In the genomic region with DNA sequence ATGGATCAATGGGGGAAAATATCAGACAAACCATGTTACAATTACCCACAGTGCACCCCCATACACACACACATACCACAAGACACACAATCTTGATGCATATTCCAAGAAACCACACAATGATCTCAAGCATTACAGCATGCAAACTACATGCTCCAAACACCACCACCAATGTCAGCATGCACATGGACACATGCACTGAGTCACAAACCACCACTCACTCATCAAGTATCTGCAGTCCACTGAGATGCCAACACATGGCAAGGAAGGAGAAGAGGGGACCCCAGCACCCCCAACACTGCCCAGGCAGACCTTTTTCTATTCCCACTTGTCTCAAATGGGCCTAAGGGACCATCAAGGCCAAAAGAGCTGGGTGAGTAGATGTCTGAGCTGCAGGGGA, we compare ENCODE assay signal across 19 cellular contexts.
DNase-seq lines count a peak whose midpoint lies in the region; ATAC-seq, FAIRE-seq and TF ChIP-seq lines count a peak whose summit lies in the region.
"Had no signal": no experiment of that assay in that cellular context is flagged by ENCODE, and none has a peak within 500 bp of the region (broad histone marks: within the 10 kb centered on the region; RNA-seq: fewer than 3 reads in every experiment).

No MANE protein-coding gene starts in this region.

- H3K36me3 ChIP-seq in BLaER1 treated with 17β-estradiol and CSF1 and Interleukin-3, amounts not matched to agents 10 nM and 100 nM, result peaks cover 0 to 86% (median 0%) of the 10 kb centered on the region in 11 experiments; a peak in 11 of 22 replicates
- no peaks in the 10 kb centered on the region for H3K36me3 ChIP-seq in kidney (ENCODE audit: control insufficient read depth in 1 of 2, insufficient read depth in 2 of 2, low read length in 2 of 2)
- H3K36me3 ChIP-seq: adrenal gland had no signal

- FAIRE-seq in kidney (lab: Jason Lieb, UNC), result no peak

- peaks cover 36% of the 10 kb centered on the region for H3K36me3 Mint-ChIP-seq in activated T-helper 1 cell treated with anti-CD3 and anti-CD28 coated beads, Interleukin-12 subunit alpha, Interleukin-12 subunit beta, Interleukin-2, Interleukin-4 antibody, amounts not matched to agents 30 ng/mL and 10 ng/mL and 1 ng/mL, durations not matched to agents 14 hours and 24 hours and 36 hours (ENCODE audit: low read depth)

- H3K4me1 ChIP-seq in BLaER1 treated with 17β-estradiol and CSF1 and Interleukin-3, amounts not matched to agents 10 nM and 100 nM, result peaks cover 65 to 100% (median 100%) of the 10 kb centered on the region in 10 experiments
- H3K4me1 ChIP-seq in kidney (ENCODE audit: control insufficient read depth in 1 of 2, insufficient read depth in 1 of 2, low read depth in 1 of 2, low read length in 2 of 2), result peaks cover 4 to 5% of the 10 kb centered on the region in 2 donors

- H3K4me1 Mint-ChIP-seq in activated T-helper 1 cell treated with anti-CD3 and anti-CD28 coated beads, Interleukin-12 subunit alpha, Interleukin-12 subunit beta, Interleukin-2, Interleukin-4 antibody, amounts not matched to agents 30 ng/mL and 10 ng/mL and 1 ng/mL, durations not matched to agents 14 hours and 24 hours and 36 hours (ENCODE audit: low read depth), result peaks cover 68% of the 10 kb centered on the region

- H3K27ac Mint-ChIP-seq in activated T-helper 1 cell treated with anti-CD3 and anti-CD28 coated beads, Interleukin-12 subunit alpha, Interleukin-12 subunit beta, Interleukin-2, Interleukin-4 antibody, amounts not matched to agents 30 ng/mL and 10 ng/mL and 1 ng/mL, durations not matched to agents 14 hours and 24 hours and 36 hours, result peak overlapping the region; percentile 69

- peak overlapping the region in 9 of 11 experiments; percentile 49 to 94 (median 87); a peak in 16 of 22 replicates for H3K27ac ChIP-seq in BLaER1 treated with 17β-estradiol and CSF1 and Interleukin-3, amounts not matched to agents 10 nM and 100 nM
- H3K27ac ChIP-seq in kidney (ENCODE audit: low read depth in 2 of 2, low read length in 2 of 2), result no peak overlapping the region

- H4K20me1 ChIP-seq in BLaER1 treated with 17β-estradiol and CSF1 and Interleukin-3, amounts not matched to agents 10 nM and 100 nM, result peaks cover 0 to 100% (median 0%) of the 10 kb centered on the region in 11 experiments; a peak in 6 of 22 replicates

- DNase-seq in ELR (ENCODE audit: low read depth) (peak; percentile 41), kidney (peak; percentile 14), hippocampal formation (lab: John Stamatoyannopoulos, UW) (no peak)
- DNase-seq in activated T-helper 1 cell treated with anti-CD3 and anti-CD28 coated beads, Interleukin-12 subunit alpha, Interleukin-12 subunit beta, Interleukin-2, Interleukin-4 antibody, amounts not matched to agents 30 ng/mL and 10 ng/mL and 1 ng/mL, durations not matched to agents 14 hours and 24 hours and 36 hours (ENCODE audit: low spot score), result no peak
- DNase-seq: activated T-cell treated with anti-CD3 and anti-CD28 coated beads for 4 hours; adrenal gland; effector CD8-positive, alpha-beta T cell; head of caudate nucleus; naive B cell; NCI-H1105; NCI-H524 treated with DMSO at 0.1 percent for 48 hours; stimulated activated CD4-positive, alpha-beta T cell treated with anti-CD3 and anti-CD28 coated beads, Interleukin-2, amount 100 ng/mL, for 48 hours had no signal

- H3K27me3 Mint-ChIP-seq in activated T-helper 1 cell treated with anti-CD3 and anti-CD28 coated beads, Interleukin-12 subunit alpha, Interleukin-12 subunit beta, Interleukin-2, Interleukin-4 antibody, amounts not matched to agents 30 ng/mL and 10 ng/mL and 1 ng/mL, durations not matched to agents 14 hours and 24 hours and 36 hours (ENCODE audit: insufficient read depth), result no peaks in the 10 kb centered on the region
- H3K27me3 Mint-ChIP-seq: naive B cell had no signal

- H3K9me3 Mint-ChIP-seq in activated T-helper 1 cell treated with anti-CD3 and anti-CD28 coated beads, Interleukin-12 subunit alpha, Interleukin-12 subunit beta, Interleukin-2, Interleukin-4 antibody, amounts not matched to agents 30 ng/mL and 10 ng/mL and 1 ng/mL, durations not matched to agents 14 hours and 24 hours and 36 hours, result no peaks in the 10 kb centered on the region
- H3K9me3 Mint-ChIP-seq: naive B cell had no signal

- H3K4me2 ChIP-seq in BLaER1 treated with 17β-estradiol and CSF1 and Interleukin-3, amounts not matched to agents 10 nM and 100 nM, result peak overlapping the region; percentile 52 to 94 (median 90)

- ATAC-seq in HG02885 (IDR thresholded peaks at IDR 0.05; ENCODE audit: poor library complexity, unreplicated experiment), result no peak
- ATAC-seq in HG03378 (IDR thresholded peaks at IDR 0.05; ENCODE audit: unreplicated experiment), result no peak
- no peak for ATAC-seq in HG02623 (IDR thresholded peaks at IDR 0.05; ENCODE audit: unreplicated experiment)
- ATAC-seq: activated CD4-positive, CD25-positive, alpha-beta regulatory T cell treated with anti-CD3 and anti-CD28 coated beads, Interleukin-2, amount 50 U/mL, for 24 hours had no signal

- no peak overlapping the region for H3K4me3 Mint-ChIP-seq in activated T-helper 1 cell treated with anti-CD3 and anti-CD28 coated beads, Interleukin-12 subunit alpha, Interleukin-12 subunit beta, Interleukin-2, Interleukin-4 antibody, amounts not matched to agents 30 ng/mL and 10 ng/mL and 1 ng/mL, durations not matched to agents 14 hours and 24 hours and 36 hours

- intact Hi-C loops in activated T-helper 1 cell treated with anti-CD3 and anti-CD28 coated beads, Interleukin-12 subunit alpha, Interleukin-12 subunit beta, Interleukin-2, Interleukin-4 antibody, amounts not matched to agents 30 ng/mL and 10 ng/mL and 1 ng/mL, durations not matched to agents 14 hours and 24 hours and 36 hours (cut with micrococcal nuclease), result loop anchor here (10.0 kb wide), 1 partner anchor 1281 kb away; no protein-coding TSS in a partner anchor
- intact Hi-C loops in kidney (cut with DNase I), result no loop called here

- no peak for TF ChIP-seq CTCF in kidney (IDR thresholded peaks at IDR 0.05; ENCODE audit: borderline replicate concordance, extremely low read depth, insufficient read depth)

- peak overlapping the region in 5 of 11 experiments; percentile 72 to 81 (median 80); a peak in 6 of 22 replicates for H3K9ac ChIP-seq in BLaER1 treated with 17β-estradiol and CSF1 and Interleukin-3, amounts not matched to agents 10 nM and 100 nM
- no peak overlapping the region for H3K9ac ChIP-seq in kidney (ENCODE audit: low read length in 2 of 2)

- no peaks in the 10 kb centered on the region for H3K27me3 ChIP-seq in BLaER1 treated with 17β-estradiol and CSF1 and Interleukin-3, amounts not matched to agents 10 nM and 100 nM
- H3K27me3 ChIP-seq: adrenal gland had no signal

- peaks cover 0 to 17% (median 5%) of the 10 kb centered on the region in 11 experiments; a peak in 9 of 22 replicates for H3K9me3 ChIP-seq in BLaER1 treated with 17β-estradiol and CSF1 and Interleukin-3, amounts not matched to agents 10 nM and 100 nM (replicated peaks in 1 of 11)
- H3K9me3 ChIP-seq in kidney (ENCODE audit: control insufficient read depth in 1 of 2, low read length in 2 of 2), result no peaks in the 10 kb centered on the region
- H3K9me3 ChIP-seq: adrenal gland had no signal

- H3K4me3 ChIP-seq in BLaER1 treated with 17β-estradiol and CSF1 and Interleukin-3, amounts not matched to agents 10 nM and 100 nM, result no peak overlapping the region
- no peak overlapping the region for H3K4me3 ChIP-seq in kidney (ENCODE audit: low read length in 2 of 2)
- H3K4me3 ChIP-seq: adrenal gland, lung, skin epidermis had no signal

Comparison
In these comparisons a context has a peak if more than half of its experiments do, and no peak if none do; other contexts are left out.
1. H3K27ac ChIP-seq: peak in BLaER1 treated with 17β-estradiol and CSF1 and Interleukin-3, amounts not matched to agents 10 nM and 100 nM (9 of 11); none in kidney (0 of 2).
2. DNase-seq: peak in ELR (single experiment) and kidney (single experiment); none in activated T-helper 1 cell treated with anti-CD3 and anti-CD28 coated beads, Interleukin-12 subunit alpha, Interleukin-12 subunit beta, Interleukin-2, Interleukin-4 antibody, amounts not matched to agents 30 ng/mL and 10 ng/mL and 1 ng/mL, durations not matched to agents 14 hours and 24 hours and 36 hours (single experiment) and hippocampal formation (0 of 2).